8 cellular contexts compared by ENCODE assay signal in the genomic region with DNA sequence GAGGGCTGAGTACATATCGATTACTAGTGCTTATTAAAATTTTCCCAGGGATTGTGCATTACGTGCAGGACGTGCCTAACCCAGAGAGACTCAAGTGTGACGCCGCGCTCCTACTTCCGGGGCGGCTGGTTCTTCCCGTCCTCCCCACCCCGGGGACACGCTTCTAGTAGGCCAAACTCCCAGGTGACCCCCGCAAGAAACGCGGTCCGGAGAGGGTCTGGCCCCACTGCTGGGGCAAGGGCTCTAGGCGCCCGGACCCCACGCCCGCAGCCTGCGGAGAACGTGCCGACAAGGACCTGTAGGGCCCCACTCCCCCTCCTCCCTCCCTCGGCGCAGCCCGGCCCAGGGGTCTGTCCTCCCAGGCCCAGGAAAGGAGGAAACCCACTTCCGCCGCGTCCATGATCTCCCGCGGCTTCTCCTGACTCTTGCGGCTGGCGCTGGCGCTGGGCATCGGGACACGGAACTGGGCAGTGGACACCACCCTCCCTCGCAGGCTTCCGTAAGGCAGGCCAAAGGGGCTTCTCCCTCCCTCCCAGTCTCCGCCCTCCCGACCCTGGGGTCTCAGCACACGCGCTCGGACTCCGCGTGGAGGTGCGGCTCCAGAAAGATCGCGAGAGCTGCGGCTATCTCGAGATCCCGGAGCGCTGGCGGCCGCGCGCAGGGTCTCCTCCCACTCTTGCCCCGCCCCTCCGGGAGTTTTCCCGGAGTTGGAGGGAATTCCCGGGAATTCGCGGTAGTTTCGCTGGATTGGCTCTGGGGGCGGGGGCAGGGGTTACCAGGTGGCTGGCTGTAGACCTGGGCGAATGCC. TPM values are rescaled to one million over a fixed set of nuclear protein-coding genes. Genes with fewer than 3 reads are reported as not detected.
A peak's percentile ranks its signal among the peaks of the same experiment; 100 is the strongest.
DNase-seq lines count a peak whose midpoint lies in the region; ATAC-seq and TF ChIP-seq lines count a peak whose summit lies in the region.

A gene (minus strand): TSS at position 609 of the 808 bp plus-strand sequence. CDS start 158 bp downstream, at position 451.

- peak within 1 kb of the TSS; percentile 96 to 98 for H3K27ac ChIP-seq in left lung

- DNase-seq in CD1c-positive myeloid dendritic cell (ENCODE audit: extremely low spot score) (peak; percentile 90), NCI-H748 (lab: John Stamatoyannopoulos, UW; ENCODE audit: unreplicated experiment) (peak; percentile 97), dermis blood vessel endothelial cell (peak; percentile 93), left lung (peak; percentile 95)
- peak; percentile 63 to 72 for DNase-seq in activated CD4-positive, alpha-beta T cell treated with anti-CD3 and anti-CD28 coated beads, Interleukin-2, amount 50 U/mL, for 24 hours (ENCODE audit: low read depth in 1 of 2, low spot score in 1 of 2)
- peak; percentile 67 for DNase-seq in stimulated activated CD4-positive, alpha-beta T cell treated with anti-CD3 and anti-CD28 coated beads, Interleukin-2, amount 100 ng/mL, for 4 hours (ENCODE audit: low read depth)

- peaks cover 0 to 17% of the 10 kb centered on the region in 2 donors for H3K36me3 ChIP-seq in left lung

- H3K4me3 ChIP-seq in left lung = peak within 1 kb of the TSS; percentile 94 to 95

- H3K4me1 ChIP-seq in left lung = peaks cover 5 to 42% of the 10 kb centered on the region in 2 donors

- intact Hi-C loops in left lung (cut with DNase I) = no loop called here

- no peaks in the 10 kb centered on the region for H3K27me3 ChIP-seq in left lung

- ATAC-seq in GM19395 (IDR thresholded peaks at IDR 0.05; ENCODE audit: unreplicated experiment) (peak; percentile 82), HG03558 (IDR thresholded peaks at IDR 0.05; ENCODE audit: extremely low read depth, unreplicated experiment) (peak; percentile 33), left lung (peak; percentile 98)

- TF ChIP-seq CTCF in left lung (IDR thresholded peaks at IDR 0.05) = no peak

- H3K9me3 ChIP-seq in left lung = no peaks in the 10 kb centered on the region

RNA-seq across cellular contexts. Expression of the gene that starts here (rescaled TPM):
- 53.6 and 79.0 TPM in 2 replicates for total RNA-seq in dermis blood vessel endothelial cell
- total RNA-seq in left lung = 10 to 100 TPM; 46.9 to 56.0 TPM

Comparison
In these comparisons a context has a peak if more than half of its experiments do, and no peak if none do; other contexts are left out.
1. Peak in every context shown above with its lines: DNase-seq, ATAC-seq, H3K4me3 ChIP-seq and H3K27ac ChIP-seq.
2. ATAC-seq: peak in every context shown above with its lines; median percentile 98 in left lung; 82 in GM19395; 33 in HG03558.